8 cellular contexts compared by ENCODE assay signal in the genomic region with DNA sequence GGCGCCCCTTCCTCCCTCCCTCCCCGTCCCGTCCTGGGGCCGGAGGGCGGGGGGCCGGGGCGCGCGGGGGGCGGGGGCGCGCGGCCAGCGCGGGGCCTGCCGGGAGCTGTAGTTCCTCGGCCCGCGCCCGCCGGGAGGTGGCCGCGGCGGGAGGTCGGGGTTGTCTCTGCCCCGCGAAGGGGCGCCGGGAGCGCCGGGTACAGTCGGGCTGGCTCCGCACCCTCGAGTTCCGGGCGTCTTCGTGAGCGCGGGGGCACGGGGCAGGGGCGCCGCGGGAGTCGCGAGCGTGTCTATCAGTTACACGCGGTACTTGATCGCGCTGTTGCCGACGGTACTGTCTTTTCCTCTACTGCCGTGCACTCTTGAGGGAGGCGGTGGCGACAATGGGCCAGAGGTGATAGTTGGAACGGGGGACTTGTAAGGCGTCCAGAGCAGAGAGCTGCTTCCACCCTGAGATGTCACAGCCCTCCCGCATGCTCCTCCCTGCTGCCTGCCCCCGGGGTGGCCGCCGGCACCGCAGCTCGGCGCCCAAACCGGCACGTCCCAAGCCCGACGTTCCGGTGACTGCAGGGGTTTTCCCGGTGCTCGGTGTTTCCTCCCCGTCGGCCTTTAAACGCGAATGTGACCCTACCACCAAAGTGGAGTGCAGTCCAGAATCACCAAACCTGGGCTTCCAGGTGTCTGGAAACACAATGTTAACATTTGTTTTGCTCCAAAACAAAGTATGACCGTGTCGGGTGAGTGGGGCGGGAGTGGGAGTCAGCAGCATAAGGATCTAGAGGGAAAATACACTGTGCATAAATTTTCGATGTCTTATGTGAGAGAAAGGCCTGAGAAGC.
A peak's percentile ranks its signal among the peaks of the same experiment; 100 is the strongest.
DNase-seq lines count a peak whose midpoint lies in the region; ATAC-seq and TF ChIP-seq lines count a peak whose summit lies in the region.

A gene (minus strand): TSS at position 48 of the 839 bp plus-strand sequence. CDS start 8,309 bp downstream, outside the sequence.

- H3K4me3 ChIP-seq in choroid plexus epithelial cell (ENCODE audit: low read depth, low read length), result peak within 1 kb of the TSS; percentile 69

- TF ChIP-seq CTCF in choroid plexus epithelial cell (conservative IDR thresholded peaks at IDR 0.05; ENCODE audit: low read depth, low read length), result no peak

- ATAC-seq in HG02623 (IDR thresholded peaks at IDR 0.05; ENCODE audit: unreplicated experiment), result peak; percentile 81
- peak; percentile 73 to 80 for ATAC-seq in activated CD4-positive, CD25-positive, alpha-beta regulatory T cell treated with anti-CD3 and anti-CD28 coated beads, Interleukin-2, amount 50 U/mL, for 24 hours

- DNase-seq in NCI-H2029 (lab: John Stamatoyannopoulos, UW) (peak; percentile 29), NCI-H2029 treated with DMSO at 0.1 percent for 48 hours (lab: John Stamatoyannopoulos, UW) (no peak), NCI-H1105 (lab: John Stamatoyannopoulos, UW) (peak; percentile 39), choroid plexus epithelial cell (ENCODE audit: low read depth) (peak; percentile 53), kidney tubule cell (ENCODE audit: low spot score) (peak; percentile 79)
- peak; percentile 68 for DNase-seq in stimulated activated CD4-positive, alpha-beta T cell treated with anti-CD3 and anti-CD28 coated beads, Interleukin-2, amount 100 ng/mL, for 24 hours
